In genomic region chr5:36605241-36605640, GRCh38 we compare ENCODE assay signal across 33 cellular contexts. TPM values are rescaled to one million over a fixed set of nuclear protein-coding genes. Genes with fewer than 3 reads are reported as not detected.
A peak's percentile ranks its signal among the peaks of the same experiment; 100 is the strongest.
DNase-seq lines count a peak whose midpoint lies in the region; ATAC-seq, FAIRE-seq and TF ChIP-seq lines count a peak whose summit lies in the region.
"Had no signal": no experiment of that assay in that cellular context is flagged by ENCODE, and none has a peak within 500 bp of the region (broad histone marks: within the 10 kb centered on the region; RNA-seq: fewer than 3 reads in every experiment).

No MANE protein-coding gene starts in this region.

- H3K27me3 Mint-ChIP-seq in astrocyte (ENCODE audit: low read depth, unreplicated experiment), result no peaks in the 10 kb centered on the region
- H3K27me3 Mint-ChIP-seq: dendritic cell treated with granulocyte-macrophage colony-stimulating factor and Interleukin-4, amounts not matched to agents 40 ng/mL and 50 ng/mL, for 4 days had no signal

- TF ChIP-seq CTCF in astrocyte (IDR thresholded peaks at IDR 0.05; ENCODE audit: insufficient read depth, low read depth, low read length) (no peak), smooth muscle cell (IDR thresholded peaks at IDR 0.05; ENCODE audit: borderline replicate concordance, insufficient read depth, poor library complexity, severe bottlenecking) (no peak), OCI-LY7 (conservative IDR thresholded peaks at IDR 0.05; ENCODE audit: low read length) (no peak)

- no peaks in the 10 kb centered on the region for H3K79me2 ChIP-seq in GM23248 (ENCODE audit: insufficient read depth)
- no peaks in the 10 kb centered on the region for H3K79me2 ChIP-seq in astrocyte (ENCODE audit: insufficient read depth, low read length)
- H3K79me2 ChIP-seq in smooth muscle cell (ENCODE audit: low read depth), result peaks cover 9% of the 10 kb centered on the region
- H3K79me2 ChIP-seq in OCI-LY7 (ENCODE audit: insufficient read depth, low read depth, low read length), result no peaks in the 10 kb centered on the region

- H3K4me3 ChIP-seq in GM23248 (no peak overlapping the region), astrocyte (ENCODE audit: insufficient read depth, low read depth, low read length) (no peak overlapping the region), smooth muscle cell (no peak overlapping the region), OCI-LY7 (ENCODE audit: low read depth, low read length, poor library complexity, severe bottlenecking) (no peak overlapping the region)
- H3K4me3 ChIP-seq: K562 had no signal

- H3K36me3 ChIP-seq in GM23248 (ENCODE audit: low read depth) (no peaks in the 10 kb centered on the region), astrocyte (ENCODE audit: insufficient read depth, low read length) (no peaks in the 10 kb centered on the region), smooth muscle cell (ENCODE audit: low read depth) (no peaks in the 10 kb centered on the region), OCI-LY7 (ENCODE audit: insufficient read depth, low read length) (no peaks in the 10 kb centered on the region)
- H3K36me3 ChIP-seq: cardiac muscle cell, heart left ventricle, Peyer's patch, stomach, upper lobe of right lung had no signal

- in situ Hi-C loops in GM23248 (cut with MboI), result no loop called here

- H3K27ac ChIP-seq in GM23248, result no peak overlapping the region
- H3K27ac ChIP-seq in astrocyte (ENCODE audit: low read depth, low read length), result no peak overlapping the region
- H3K27ac ChIP-seq in layer of hippocampus (ENCODE audit: low read depth, low read length), result peak overlapping the region; percentile 63
- H3K27ac ChIP-seq in smooth muscle cell (ENCODE audit: low read depth), result no peak overlapping the region
- H3K27ac ChIP-seq in OCI-LY7 (ENCODE audit: low read depth, low read length, poor library complexity, severe bottlenecking), result no peak overlapping the region
- H3K27ac ChIP-seq: cardiac muscle cell, Peyer's patch had no signal

- POLR2A ChIA-PET in OCI-LY7 (lab: Charles Lee), result interaction anchor here (0.9 kb wide), 1 partner anchor 33 kb away, joined by 3 read pairs; no protein-coding TSS in a partner anchor

- H2AFZ ChIP-seq in GM23248 (no peak overlapping the region), astrocyte (ENCODE audit: low read depth, low read length) (no peak overlapping the region), smooth muscle cell (ENCODE audit: low read depth) (no peak overlapping the region), OCI-LY7 (ENCODE audit: low read length) (no peak overlapping the region)

- H3K9me3 Mint-ChIP-seq in astrocyte (ENCODE audit: unreplicated experiment), result no peaks in the 10 kb centered on the region
- H3K9me3 Mint-ChIP-seq: activated CD4-positive, alpha-beta T cell treated with anti-CD3 and anti-CD28 coated beads, Interleukin-2, amount 10 ng/mL, durations not matched to agents 24 days and 14 days; activated naive CD4-positive, alpha-beta T cell treated with anti-CD3 and anti-CD28 coated beads, Interleukin-2, amount 10 ng/mL, durations not matched to agents 7 days and 5 days; activated T-cell treated with anti-CD3 and anti-CD28 coated beads, Interleukin-2, amount 50 U/mL, for 24 hours had no signal

- H4K20me1 ChIP-seq in GM23248 (ENCODE audit: insufficient read depth) (no peaks in the 10 kb centered on the region), astrocyte (ENCODE audit: insufficient read depth, low read length) (no peaks in the 10 kb centered on the region), smooth muscle cell (ENCODE audit: low read depth) (no peaks in the 10 kb centered on the region), OCI-LY7 (ENCODE audit: insufficient read depth, low read length) (no peaks in the 10 kb centered on the region)

- H3K9ac ChIP-seq in GM23248 (no peak overlapping the region), astrocyte (ENCODE audit: low read length) (no peak overlapping the region), smooth muscle cell (ENCODE audit: low read depth) (no peak overlapping the region)

- H3K4me1 ChIP-seq in GM23248 (ENCODE audit: insufficient read depth), result peaks cover 22% of the 10 kb centered on the region
- peaks cover 14% of the 10 kb centered on the region for H3K4me1 ChIP-seq in astrocyte (ENCODE audit: insufficient read depth, low read length)
- H3K4me1 ChIP-seq in smooth muscle cell (ENCODE audit: low read depth), result peaks cover 30% of the 10 kb centered on the region
- H3K4me1 ChIP-seq in OCI-LY7 (ENCODE audit: insufficient read depth, low read length, poor library complexity, severe bottlenecking), result no peaks in the 10 kb centered on the region
- H3K4me1 ChIP-seq: Peyer's patch had no signal

- no peak for ATAC-seq in GM21390 (IDR thresholded peaks at IDR 0.05; ENCODE audit: unreplicated experiment)
- ATAC-seq: K562 had no signal

- peaks cover 4% of the 10 kb centered on the region for H3K36me3 Mint-ChIP-seq in astrocyte (ENCODE audit: low read depth, unreplicated experiment)
- H3K36me3 Mint-ChIP-seq: activated naive CD4-positive, alpha-beta T cell treated with anti-CD3 and anti-CD28 coated beads, Interleukin-2, amount 10 ng/mL, durations not matched to agents 7 days and 5 days had no signal

- H3K4me3 Mint-ChIP-seq in astrocyte (ENCODE audit: unreplicated experiment), result peak overlapping the region; percentile 37

- peaks cover 24% of the 10 kb centered on the region for H3F3A ChIP-seq in GM23248 (ENCODE audit: insufficient read depth)
- H3F3A ChIP-seq in smooth muscle cell (ENCODE audit: low read depth), result peaks cover 10% of the 10 kb centered on the region

- no peaks in the 10 kb centered on the region for H3K9me2 ChIP-seq in GM23248 (ENCODE audit: insufficient read depth)
- no peaks in the 10 kb centered on the region for H3K9me2 ChIP-seq in OCI-LY7 (ENCODE audit: insufficient read depth, low read length)

- H3K4me2 ChIP-seq in GM23248 (ENCODE audit: unreplicated experiment), result peak overlapping the region; percentile 97
- H3K4me2 ChIP-seq in astrocyte (ENCODE audit: low read length), result peak overlapping the region; percentile 1
- H3K4me2 ChIP-seq in smooth muscle cell, result peak overlapping the region; percentile 90
- no peak overlapping the region for H3K4me2 ChIP-seq in OCI-LY7 (ENCODE audit: low read length)

- H3K4me1 Mint-ChIP-seq in astrocyte (ENCODE audit: low read depth, unreplicated experiment), result peaks cover 14% of the 10 kb centered on the region

- no TSS peak for BruUV-seq in OCI-LY7 (replicated peaks; lab: Mats Ljungman, UMichigan)

- no peaks in the 10 kb centered on the region for H3K9me3 ChIP-seq in GM23248 (ENCODE audit: low read depth)
- H3K9me3 ChIP-seq in astrocyte (ENCODE audit: insufficient read depth, low read depth, low read length), result no peaks in the 10 kb centered on the region
- no peaks in the 10 kb centered on the region for H3K9me3 ChIP-seq in smooth muscle cell (replicated peaks; ENCODE audit: low read depth)
- no peaks in the 10 kb centered on the region for H3K9me3 ChIP-seq in OCI-LY7 (ENCODE audit: low read length)
- H3K9me3 ChIP-seq: heart left ventricle, Peyer's patch, stomach, upper lobe of right lung had no signal

- FAIRE-seq in astrocyte (lab: Jason Lieb, UNC), result no peak
- FAIRE-seq: HTR-8/SVneo, K562 had no signal

- DNase-seq in GM23248 (peak; percentile 35), astrocyte (ENCODE audit: low read depth) (no peak), smooth muscle cell (lab: John Stamatoyannopoulos, UW; ENCODE audit: unreplicated experiment) (no peak), germinal center (ENCODE audit: low spot score) (no peak), OCI-LY7 (ENCODE audit: low spot score) (no peak), GOT3 (lab: John Stamatoyannopoulos, UW) (no peak)
- DNase-seq: activated CD4-positive, alpha-beta T cell treated with anti-CD3 and anti-CD28 coated beads, Interleukin-2, amount 10 ng/mL, durations not matched to agents 24 days and 14 days; activated naive CD4-positive, alpha-beta T cell treated with anti-CD3 and anti-CD28 coated beads, Interleukin-2, amount 10 ng/mL, durations not matched to agents 7 days and 5 days; activated T-cell treated with anti-CD3 and anti-CD28 coated beads, Interleukin-2, amount 50 U/mL, for 24 hours; amygdala; C1 segment of cervical spinal cord; COR-L47; DMS79; GF-D8; heart left ventricle; kidney glomerular epithelial cell; NCI-H1105; NCI-H1930; NCI-H2227 treated with DMSO at 0.1 percent for 48 hours; NCI-H69; occipital lobe; Peyer's patch; SIG-M5; stomach; upper lobe of right lung; WERI-Rb-1 had no signal

- H3K27ac Mint-ChIP-seq in astrocyte (ENCODE audit: unreplicated experiment), result no peak overlapping the region
- H3K27ac Mint-ChIP-seq: activated CD4-positive, alpha-beta T cell treated with anti-CD3 and anti-CD28 coated beads, Interleukin-2, amount 10 ng/mL, durations not matched to agents 24 days and 14 days; activated naive CD4-positive, alpha-beta T cell treated with anti-CD3 and anti-CD28 coated beads, Interleukin-2, amount 10 ng/mL, durations not matched to agents 7 days and 5 days; activated T-cell treated with anti-CD3 and anti-CD28 coated beads, Interleukin-2, amount 50 U/mL, for 24 hours had no signal

- H3K27me3 ChIP-seq in GM23248 (replicated peaks; ENCODE audit: insufficient read depth) (no peaks in the 10 kb centered on the region), astrocyte (ENCODE audit: insufficient read depth, low read length) (peaks cover 3% of the 10 kb centered on the region), layer of hippocampus (ENCODE audit: control insufficient read depth, insufficient read depth, low read length) (no peaks in the 10 kb centered on the region), smooth muscle cell (ENCODE audit: low read depth) (no peaks in the 10 kb centered on the region)
- H3K27me3 ChIP-seq: Peyer's patch, stomach had no signal

- intact Hi-C loops in OCI-LY7 (cut with micrococcal nuclease; ENCODE audit: unreplicated experiment), result no loop called here

- CTCF ChIA-PET in OCI-LY7 (lab: Charles Lee; ENCODE audit: unreplicated experiment), result no interaction called here

RNA-seq across cellular contexts. Expression of gene SLC1A3, which starts 1.2 kb away (rescaled TPM):
- 1.8 and 2.5 TPM in 2 replicates for total RNA-seq in GM23248 (2014; rRNA removed; shearing (Covaris generic))
- polyA plus RNA-seq in GM23248 (2016; fragmentation: Nextera tagmentation; extraction: Ambion mirVana), result 1.7 and 2.3 TPM in 2 replicates
- 20.9 and 23.8 TPM in 2 replicates for total RNA-seq in astrocyte
- total RNA-seq in smooth muscle cell, result 6.8 and 7.2 TPM in 2 replicates
- 2.1 and 3.1 TPM in 2 replicates for polyA plus RNA-seq in smooth muscle cell
- not detected in 2 replicates for total RNA-seq in OCI-LY7 (2014; rRNA removed; shearing (Covaris generic))
- not detected in 2 replicates for total RNA-seq in OCI-LY7 (2022)
- total RNA-seq: activated CD4-positive, alpha-beta T cell treated with anti-CD3 and anti-CD28 coated beads, Interleukin-2, amount 10 ng/mL, durations not matched to agents 24 days and 14 days; lung microvascular endothelial cell had no signal
- polyA plus RNA-seq: K562 had no signal
